Comparison of ENCODE assay signal across 18 cellular contexts in the genomic region with DNA sequence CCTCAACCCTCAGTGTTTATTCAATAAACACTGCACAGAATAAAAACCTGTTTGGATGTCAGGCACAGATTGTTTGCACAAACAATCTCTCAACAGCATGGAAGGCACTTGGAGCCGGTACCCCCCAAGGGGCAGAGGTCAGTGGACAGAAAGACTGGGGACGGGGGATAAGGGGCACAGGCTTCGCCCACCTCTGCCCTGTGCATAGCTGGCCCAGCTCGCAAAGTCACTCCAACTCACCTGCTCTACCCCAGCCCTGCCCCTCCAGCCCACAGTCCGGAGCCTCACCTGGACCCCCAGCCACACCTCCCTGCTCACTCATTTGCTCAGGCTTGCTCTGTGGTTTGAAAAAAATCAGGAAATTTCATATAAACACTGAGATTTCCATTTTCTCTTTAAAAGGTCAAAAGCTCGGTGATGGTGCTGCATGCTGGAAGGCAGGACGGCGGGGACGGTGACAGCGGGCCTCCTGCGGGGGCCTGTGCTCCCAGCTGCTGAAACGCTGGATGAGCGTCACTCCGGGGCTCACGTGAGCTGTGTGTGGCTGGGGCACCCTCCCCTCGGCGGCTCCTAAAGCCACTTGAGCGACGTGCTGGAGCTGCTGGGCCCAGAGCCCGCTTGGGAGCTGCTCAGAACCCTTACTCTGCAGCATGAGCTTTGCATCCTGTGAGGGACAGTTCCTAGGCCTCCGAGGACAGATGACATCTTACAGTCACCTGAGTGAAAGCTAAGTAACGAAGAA. TPM values are rescaled to one million over a fixed set of nuclear protein-coding genes. Genes with fewer than 3 reads are reported as not detected.
"Had no signal": no experiment of that assay in that cellular context is flagged by ENCODE, and none has a peak within 500 bp of the region (broad histone marks: within the 10 kb centered on the region; RNA-seq: fewer than 3 reads in every experiment).

No MANE protein-coding gene starts in this region.

- H3K4me3 Mint-ChIP-seq: activated CD8-positive, alpha-beta T cell treated with anti-CD3 and anti-CD28 coated beads, Interleukin-2, amount 10 ng/mL, durations not matched to agents 7 days and 5 days; T-helper 1 cell treated with Interleukin-12 subunit alpha and Interleukin-12 subunit beta and Interleukin-4 antibody, amounts not matched to agents 30 μg/mL and 1 μg/mL, for 36 hours had no signal

- ATAC-seq: activated CD4-positive, CD25-positive, alpha-beta regulatory T cell treated with anti-CD3 and anti-CD28 coated beads, Interleukin-2, amount 50 U/mL, for 24 hours; activated CD8-positive, alpha-beta T cell treated with anti-CD3 and anti-CD28 coated beads, Interleukin-2, amount 10 ng/mL, durations not matched to agents 7 days and 5 days; activated naive CD4-positive, alpha-beta T cell treated with anti-CD3 and anti-CD28 coated beads, Interleukin-2, amount 50 U/mL, for 72 hours; K562; PC-3 had no signal

- H3K36me3 ChIP-seq: cardiac muscle cell had no signal

- H3K36me3 Mint-ChIP-seq: activated naive CD4-positive, alpha-beta T cell treated with anti-CD3 and anti-CD28 coated beads, Interleukin-2, amount 50 U/mL, for 72 hours had no signal

- H3K27ac ChIP-seq: brain microvascular endothelial cell, cardiac muscle cell had no signal

- H3K27me3 ChIP-seq: brain microvascular endothelial cell, cardiac muscle cell had no signal

- H3K9me3 Mint-ChIP-seq: activated naive CD4-positive, alpha-beta T cell treated with anti-CD3 and anti-CD28 coated beads, Interleukin-2, amount 50 U/mL, for 72 hours; T-helper 1 cell treated with Interleukin-12 subunit alpha and Interleukin-12 subunit beta and Interleukin-4 antibody, amounts not matched to agents 30 μg/mL and 1 μg/mL, for 36 hours had no signal

- DNase-seq: activated CD4-positive, alpha-beta T cell treated with anti-CD3 and anti-CD28 coated beads for 4 hours; activated CD4-positive, alpha-beta T cell treated with anti-CD3 and anti-CD28 coated beads, Interleukin-2, amount 50 U/mL, for 4 hours; activated CD8-positive, alpha-beta memory T cell treated with anti-CD3 and anti-CD28 coated beads, Interleukin-2, amount 50 U/mL, for 48 hours; activated CD8-positive, alpha-beta T cell treated with anti-CD3 and anti-CD28 coated beads, Interleukin-2, amount 10 ng/mL, durations not matched to agents 7 days and 5 days; activated T-cell treated with anti-CD3 and anti-CD28 coated beads, Interleukin-2, amount 50 U/mL, for 1 hour; amygdala; brain microvascular endothelial cell; Karpas-422; NCI-H1930; NCI-H2107; NCI-H69; PC-3; SHP77 treated with DMSO at 0.1 percent for 48 hours had no signal

- H3K4me3 ChIP-seq: cardiac muscle cell, K562 had no signal

- H3K27ac Mint-ChIP-seq: activated CD8-positive, alpha-beta T cell treated with anti-CD3 and anti-CD28 coated beads, Interleukin-2, amount 10 ng/mL, durations not matched to agents 7 days and 5 days; T-helper 1 cell treated with Interleukin-12 subunit alpha and Interleukin-12 subunit beta and Interleukin-4 antibody, amounts not matched to agents 30 μg/mL and 1 μg/mL, for 36 hours had no signal

RNA-seq across cellular contexts. Expression of gene RIPK4, which starts 57.8 kb away (rescaled TPM):
- total RNA-seq: activated CD8-positive, alpha-beta T cell treated with anti-CD3 and anti-CD28 coated beads, Interleukin-2, amount 10 ng/mL, durations not matched to agents 7 days and 5 days; K562 had no signal
- polyA plus RNA-seq: K562 had no signal
